8 cellular contexts compared by ENCODE assay signal in genomic region chr13:39676315-39676876, GRCh38.
DNase-seq lines count a peak whose midpoint lies in the region; ATAC-seq and TF ChIP-seq lines count a peak whose summit lies in the region.

No MANE protein-coding gene starts in this region.

- CTCF ChIA-PET in RWPE1 (lab: Yijun Ruan, JAX), result no interaction called here

- TF ChIP-seq POLR2A in erythroblast (IDR thresholded peaks at IDR 0.05; ENCODE audit: low read length), result no peak

- no peaks in the 10 kb centered on the region for H3K9me3 ChIP-seq in parathyroid adenoma (ENCODE audit: control insufficient read depth, low read length)

- TF ChIP-seq CTCF in RWPE1 (conservative IDR thresholded peaks at IDR 0.05; ENCODE audit: low read depth) (peak; percentile 56), parathyroid adenoma (IDR thresholded peaks at IDR 0.05) (peak; percentile 27)

- DNase-seq in NCI-H2171 treated with DMSO at 0.1 percent for 48 hours (lab: John Stamatoyannopoulos, UW) (peak; percentile 42), NCI-H2171 (lab: John Stamatoyannopoulos, UW) (no peak), KBM-7 (peak; percentile 33), RWPE1 (ENCODE audit: low spot score) (peak; percentile 13), erythroblast (lab: John Stamatoyannopoulos, UW) (peak; percentile 59 to 76), T1000 (lab: John Stamatoyannopoulos, UW) (no peak)

- POLR2A ChIA-PET in RWPE1 (lab: Yijun Ruan, JAX; ENCODE audit: low non-redundant PET), result no interaction called here

- no peaks in the 10 kb centered on the region for H3K79me2 ChIP-seq in parathyroid adenoma

- in situ Hi-C loops in KBM-7 (cut with MboI; ENCODE audit: low pct_unique_long_range_greater_than_20kb, low sequenced_read_pairs), result no loop called here

- H3K36me3 ChIP-seq in parathyroid adenoma (ENCODE audit: control insufficient read depth, insufficient read depth, low read length), result no peaks in the 10 kb centered on the region

- no peak overlapping the region for H2AFZ ChIP-seq in parathyroid adenoma

- no peaks in the 10 kb centered on the region for H3K27me3 ChIP-seq in parathyroid adenoma (ENCODE audit: control insufficient read depth, insufficient read depth, low read length)

- no peaks in the 10 kb centered on the region for H3K4me1 ChIP-seq in parathyroid adenoma

- H3K9ac ChIP-seq in parathyroid adenoma, result no peak overlapping the region

- H3K27ac ChIP-seq in RWPE1, result no peak overlapping the region
- H3K27ac ChIP-seq in parathyroid adenoma, result no peak overlapping the region

- H3K4me2 ChIP-seq in parathyroid adenoma (ENCODE audit: low read length), result no peak overlapping the region

- no peak overlapping the region for H3K4me3 ChIP-seq in parathyroid adenoma (ENCODE audit: low read depth, low read length)

- ATAC-seq in GM19455 (IDR thresholded peaks at IDR 0.05; ENCODE audit: unreplicated experiment), result no peak

Comparison
In these comparisons a context has a peak if more than half of its experiments do, and no peak if none do; other contexts are left out.
1. DNase-seq: peak in NCI-H2171 treated with DMSO at 0.1 percent for 48 hours (single experiment), KBM-7 (single experiment), RWPE1 (single experiment) and erythroblast (2 of 2); none in NCI-H2171 (single experiment) and T1000 (single experiment).